ENCODE assay signal across 32 cellular contexts in the genomic region with DNA sequence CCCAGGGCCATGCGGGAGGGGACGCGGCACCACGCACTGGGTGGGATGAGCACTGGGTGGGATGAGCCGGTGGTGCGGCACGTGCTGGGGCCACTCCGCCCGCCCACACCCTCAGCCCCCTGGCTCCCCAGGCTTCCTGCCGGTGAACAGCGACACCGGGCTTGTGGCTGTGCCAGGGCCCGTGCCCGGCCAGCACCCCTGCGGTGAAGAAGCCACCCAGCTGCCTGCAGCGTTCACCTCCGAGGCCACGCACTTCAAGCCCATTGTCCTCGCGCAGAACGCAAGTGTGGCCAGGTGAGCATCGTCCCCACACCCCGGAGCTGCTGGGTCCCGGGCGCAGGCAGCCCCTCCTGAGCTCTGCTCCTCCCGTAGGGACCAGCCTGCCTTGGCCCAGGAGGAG. TPM values are rescaled to one million over a fixed set of nuclear protein-coding genes. Genes with fewer than 3 reads are reported as not detected.
"Had no signal": no experiment of that assay in that cellular context is flagged by ENCODE, and none has a peak within 500 bp of the region (broad histone marks: within the 10 kb centered on the region; RNA-seq: fewer than 3 reads in every experiment).

No MANE protein-coding gene starts in this region.

- H3K4me3 Mint-ChIP-seq: mesothelial cell of epicardium, naive B cell, natural killer cell, nephron progenitor cell, neural progenitor cell had no signal

- H3K9me3 ChIP-seq: left lung, ovary, right lobe of liver, testis, thyroid gland, transverse colon, upper lobe of right lung, uterus had no signal

- FAIRE-seq: keratinocyte had no signal

- H3K4me3 ChIP-seq: heart right ventricle, hepatocyte, left lung, lung, neural progenitor cell, ovary, right lobe of liver, smooth muscle cell, stomach, testis, thyroid gland, transverse colon, upper lobe of right lung, uterus had no signal

- H3K4me1 ChIP-seq: heart right ventricle, left lung, neural progenitor cell, right lobe of liver, stomach, testis, thyroid gland, transverse colon, upper lobe of right lung, uterus had no signal

- H3K27ac Mint-ChIP-seq: mesothelial cell of epicardium, naive B cell, natural killer cell, nephron progenitor cell, neural progenitor cell, progenitor cell of endocrine pancreas had no signal

- H3K36me3 ChIP-seq: heart right ventricle, left lung, neural progenitor cell, ovary, right lobe of liver, stomach, thyroid gland, transverse colon, upper lobe of right lung, uterus had no signal

- ATAC-seq: heart right ventricle, left colon, left lung, natural killer cell, right lobe of liver, upper lobe of right lung had no signal

- H3K36me3 Mint-ChIP-seq: mesothelial cell of epicardium, natural killer cell had no signal

- H3K4me1 Mint-ChIP-seq: natural killer cell had no signal

- H3K4me2 ChIP-seq: hepatocyte, neural progenitor cell, smooth muscle cell had no signal

- H3K9ac ChIP-seq: neural progenitor cell had no signal

- DNase-seq: left colon; mesendoderm; naive B cell; natural killer cell; nephron progenitor cell; retina; stimulated activated CD4-positive, alpha-beta T cell treated with anti-CD3 and anti-CD28 coated beads, Interleukin-12 subunit alpha, Interleukin-12 subunit beta, amount 100 ng/mL, for 4 hours; stimulated activated CD4-positive, alpha-beta T cell treated with anti-CD3 and anti-CD28 coated beads, Interleukin-15, amount 100 ng/mL, for 24 hours; stimulated activated CD4-positive, alpha-beta T cell treated with anti-CD3 and anti-CD28 coated beads, Interleukin-2, amount 100 ng/mL, for 24 hours; stimulated activated CD4-positive, alpha-beta T cell treated with anti-CD3 and anti-CD28 coated beads, Interleukin-4, amount 100 ng/mL, for 1 hour; stimulated activated naive CD4-positive, alpha-beta T cell; stomach; testis; thyroid gland; transverse colon; upper lobe of right lung; uterus had no signal

- H2AFZ ChIP-seq: hepatocyte, neural progenitor cell had no signal

- H3K27ac ChIP-seq: heart right ventricle, hepatocyte, left lung, neural progenitor cell, ovary, right lobe of liver, stomach, testis, thyroid gland, transverse colon, upper lobe of right lung, uterus had no signal

- H3K79me2 ChIP-seq: hepatocyte had no signal

- H3K27me3 ChIP-seq: hepatocyte, neural progenitor cell, ovary, right lobe of liver, testis, thyroid gland, upper lobe of right lung, uterus had no signal

RNA-seq across cellular contexts. Expression of a gene that starts 31.8 kb away (rescaled TPM):
- total RNA-seq: heart right ventricle, hepatocyte, left colon, left lung, lower leg skin, mesothelial cell of epicardium, mononuclear cell, omental fat pad, progenitor cell of endocrine pancreas, right lobe of liver, skeletal muscle tissue, smooth muscle cell, stomach, thyroid gland, transverse colon, upper lobe of right lung, uterus had no signal
- polyA plus RNA-seq: heart right ventricle, hepatocyte, keratinocyte, smooth muscle cell, stomach had no signal

RNA-seq across cellular contexts. Expression of a gene that starts 39.4 kb away (rescaled TPM):
- total RNA-seq: hepatocyte, skeletal muscle tissue, smooth muscle cell had no signal
- polyA plus RNA-seq: hepatocyte, keratinocyte, smooth muscle cell had no signal
